ENCODE assay signal across 8 cellular contexts in genomic region chr12:31589582-31589895, GRCh38. TPM values are rescaled to one million over a fixed set of nuclear protein-coding genes. Genes with fewer than 3 reads are reported as not detected.
DNase-seq lines count a peak whose midpoint lies in the region; TF ChIP-seq lines count a peak whose summit lies in the region.

No MANE protein-coding gene starts in this region.

- H3K4me2 ChIP-seq in OCI-LY1 (ENCODE audit: low read length): peak overlapping the region; percentile 69
- peak overlapping the region; percentile 65 for H3K4me2 ChIP-seq in neural cell (ENCODE audit: low read length)

- peaks cover 42% of the 10 kb centered on the region for H3K79me2 ChIP-seq in OCI-LY1 (ENCODE audit: insufficient read depth, low read length)
- H3K79me2 ChIP-seq in neural cell (replicated peaks; ENCODE audit: insufficient read depth, low read length): peaks cover 55% of the 10 kb centered on the region

- peaks cover 5% of the 10 kb centered on the region for H3K36me3 Mint-ChIP-seq in activated naive CD4-positive, alpha-beta T cell treated with anti-CD3 and anti-CD28 coated beads for 36 hours (ENCODE audit: low read depth)

- H3K9me3 ChIP-seq in OCI-LY1 (ENCODE audit: low read length): no peaks in the 10 kb centered on the region
- no peaks in the 10 kb centered on the region for H3K9me3 ChIP-seq in endocrine pancreas (ENCODE audit: control insufficient read depth, low read length)
- no peaks in the 10 kb centered on the region for H3K9me3 ChIP-seq in neural cell (ENCODE audit: low read length)

- TF ChIP-seq CTCF in OCI-LY1 (IDR thresholded peaks at IDR 0.05; ENCODE audit: low read length) (no peak), neural cell (IDR thresholded peaks at IDR 0.05; ENCODE audit: poor library complexity, severe bottlenecking) (no peak)

- H3K27me3 ChIP-seq in OCI-LY1 (ENCODE audit: insufficient read depth, low read length) (no peaks in the 10 kb centered on the region), endocrine pancreas (ENCODE audit: control insufficient read depth, insufficient read depth, low read length) (no peaks in the 10 kb centered on the region), neural cell (ENCODE audit: insufficient read depth, low read depth, low read length) (no peaks in the 10 kb centered on the region)

- peak overlapping the region; percentile 43 for H3K27ac ChIP-seq in OCI-LY1 (ENCODE audit: low read depth, low read length, poor library complexity, severe bottlenecking)
- peak overlapping the region; percentile 87 for H3K27ac ChIP-seq in neural cell (ENCODE audit: low read length)

- peaks cover 9% of the 10 kb centered on the region for H3K4me1 Mint-ChIP-seq in activated naive CD4-positive, alpha-beta T cell treated with anti-CD3 and anti-CD28 coated beads for 36 hours (ENCODE audit: low read depth)

- H4K20me1 ChIP-seq in OCI-LY1 (ENCODE audit: insufficient read depth, low read length) (0 out of 2 replicates have a peak, but pooled peaks cover 2% of the 10 kb centered on the region), neural cell (ENCODE audit: insufficient read depth) (no peaks in the 10 kb centered on the region)

- intact Hi-C loops in activated naive CD4-positive, alpha-beta T cell treated with anti-CD3 and anti-CD28 coated beads for 36 hours (cut with micrococcal nuclease): no loop called here

- H3K36me3 ChIP-seq in OCI-LY1 (ENCODE audit: insufficient read depth, low read length) (peaks cover 8% of the 10 kb centered on the region; the same call in 1 of the 2 replicates), endocrine pancreas (ENCODE audit: control insufficient read depth, insufficient read depth, low read length) (no peaks in the 10 kb centered on the region), neural cell (ENCODE audit: insufficient read depth, low read length) (no peaks in the 10 kb centered on the region)

- H3K27ac Mint-ChIP-seq in activated naive CD4-positive, alpha-beta T cell treated with anti-CD3 and anti-CD28 coated beads for 36 hours: no peak overlapping the region

- peaks cover 44% of the 10 kb centered on the region for H3K27me3 Mint-ChIP-seq in activated naive CD4-positive, alpha-beta T cell treated with anti-CD3 and anti-CD28 coated beads for 36 hours (ENCODE audit: low read depth)

- H2AFZ ChIP-seq in OCI-LY1 (ENCODE audit: low read length) (no peak overlapping the region), neural cell (ENCODE audit: low read depth, low read length) (peak overlapping the region; percentile 56)

- H3K9me3 Mint-ChIP-seq in activated naive CD4-positive, alpha-beta T cell treated with anti-CD3 and anti-CD28 coated beads for 36 hours: no peaks in the 10 kb centered on the region

- DNase-seq in activated naive CD4-positive, alpha-beta T cell treated with anti-CD3 and anti-CD28 coated beads for 36 hours: peak; percentile 69
- DNase-seq in activated naive CD4-positive, alpha-beta T cell treated with Interleukin-2 at 50 U/mL for 16 hours: no peak
- DNase-seq in ureter (ENCODE audit: low spot score) (no peak), KG1 (lab: John Stamatoyannopoulos, UW) (no peak), UCSD-AML1 (lab: John Stamatoyannopoulos, UW; ENCODE audit: unreplicated experiment) (no peak)

- H3F3A ChIP-seq in OCI-LY1 (ENCODE audit: insufficient read depth, low read length) (no peaks in the 10 kb centered on the region), neural cell (ENCODE audit: insufficient read depth, low read length, poor library complexity, severe bottlenecking) (no peaks in the 10 kb centered on the region)

- CTCF ChIA-PET in activated naive CD4-positive, alpha-beta T cell treated with anti-CD3 and anti-CD28 coated beads for 36 hours (lab: Charles Lee): no interaction called here

- H3K9me2 ChIP-seq in OCI-LY1 (ENCODE audit: low read depth, low read length): no peaks in the 10 kb centered on the region
- no peaks in the 10 kb centered on the region for H3K9me2 ChIP-seq in neural cell (ENCODE audit: insufficient read depth, low read length)

- peak overlapping the region; percentile 77 for H3K4me3 Mint-ChIP-seq in activated naive CD4-positive, alpha-beta T cell treated with anti-CD3 and anti-CD28 coated beads for 36 hours

- H3K9ac ChIP-seq in OCI-LY1 (ENCODE audit: low read length) (peak overlapping the region; percentile 94), endocrine pancreas (ENCODE audit: control insufficient read depth, insufficient read depth, low read length) (peak overlapping the region; percentile 60), neural cell (ENCODE audit: low read length) (peak overlapping the region; percentile 92)

- TF ChIP-seq EP300 in neural cell (conservative IDR thresholded peaks at IDR 0.05; ENCODE audit: poor library complexity, severe bottlenecking): no peak

- H3K4me3 ChIP-seq in OCI-LY1 (ENCODE audit: low read depth, low read length, poor library complexity, severe bottlenecking): peak overlapping the region; percentile 82
- peak overlapping the region; percentile 97 for H3K4me3 ChIP-seq in endocrine pancreas (ENCODE audit: control insufficient read depth, insufficient read depth, low read length)
- peak overlapping the region; percentile 98 for H3K4me3 ChIP-seq in neural cell (ENCODE audit: low read length)

- H3K4me1 ChIP-seq in OCI-LY1 (ENCODE audit: insufficient read depth, low read length, severe bottlenecking) (peaks cover 61% of the 10 kb centered on the region), endocrine pancreas (ENCODE audit: control insufficient read depth, insufficient read depth, low read length) (peaks cover 13% of the 10 kb centered on the region)

- TF ChIP-seq RAD21 in neural cell (conservative IDR thresholded peaks at IDR 0.05): no peak

TF ChIP-seq in neural cell, 6 proteins besides CTCF, POLR2A, EP300 and RAD21:
- TF ChIP-seq POLR2AphosphoS5 (IDR thresholded peaks at IDR 0.05) (no peak), EZH2 (IDR thresholded peaks at IDR 0.05; ENCODE audit: borderline replicate concordance, insufficient read depth, low read length, poor library complexity, severe bottlenecking) (no peak), TAF1 (IDR thresholded peaks at IDR 0.05; ENCODE audit: low read depth) (no peak), SMC3 (conservative IDR thresholded peaks at IDR 0.05; ENCODE audit: poor library complexity) (no peak), MXI1 (conservative IDR thresholded peaks at IDR 0.05; ENCODE audit: poor library complexity, severe bottlenecking) (no peak)
- TF ChIP-seq, protein P1, sequence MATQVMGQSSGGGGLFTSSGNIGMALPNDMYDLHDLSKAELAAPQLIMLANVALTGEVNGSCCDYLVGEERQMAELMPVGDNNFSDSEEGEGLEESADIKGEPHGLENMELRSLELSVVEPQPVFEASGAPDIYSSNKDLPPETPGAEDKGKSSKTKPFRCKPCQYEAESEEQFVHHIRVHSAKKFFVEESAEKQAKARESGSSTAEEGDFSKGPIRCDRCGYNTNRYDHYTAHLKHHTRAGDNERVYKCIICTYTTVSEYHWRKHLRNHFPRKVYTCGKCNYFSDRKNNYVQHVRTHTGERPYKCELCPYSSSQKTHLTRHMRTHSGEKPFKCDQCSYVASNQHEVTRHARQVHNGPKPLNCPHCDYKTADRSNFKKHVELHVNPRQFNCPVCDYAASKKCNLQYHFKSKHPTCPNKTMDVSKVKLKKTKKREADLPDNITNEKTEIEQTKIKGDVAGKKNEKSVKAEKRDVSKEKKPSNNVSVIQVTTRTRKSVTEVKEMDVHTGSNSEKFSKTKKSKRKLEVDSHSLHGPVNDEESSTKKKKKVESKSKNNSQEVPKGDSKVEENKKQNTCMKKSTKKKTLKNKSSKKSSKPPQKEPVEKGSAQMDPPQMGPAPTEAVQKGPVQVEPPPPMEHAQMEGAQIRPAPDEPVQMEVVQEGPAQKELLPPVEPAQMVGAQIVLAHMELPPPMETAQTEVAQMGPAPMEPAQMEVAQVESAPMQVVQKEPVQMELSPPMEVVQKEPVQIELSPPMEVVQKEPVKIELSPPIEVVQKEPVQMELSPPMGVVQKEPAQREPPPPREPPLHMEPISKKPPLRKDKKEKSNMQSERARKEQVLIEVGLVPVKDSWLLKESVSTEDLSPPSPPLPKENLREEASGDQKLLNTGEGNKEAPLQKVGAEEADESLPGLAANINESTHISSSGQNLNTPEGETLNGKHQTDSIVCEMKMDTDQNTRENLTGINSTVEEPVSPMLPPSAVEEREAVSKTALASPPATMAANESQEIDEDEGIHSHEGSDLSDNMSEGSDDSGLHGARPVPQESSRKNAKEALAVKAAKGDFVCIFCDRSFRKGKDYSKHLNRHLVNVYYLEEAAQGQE (IDR thresholded peaks at IDR 0.05; ENCODE audit: borderline replicate concordance): no peak
TF ChIP-seq in neural cell: peak in this region for 0.

RNA-seq across cellular contexts. Expression of gene DENND5B, which starts 1.4 kb away (rescaled TPM):
- under 1 TPM; 0.29 to 0.37 TPM for total RNA-seq in activated naive CD4-positive, alpha-beta T cell treated with anti-CD3 and anti-CD28 coated beads for 36 hours
- 23.8 and 27.4 TPM in 2 replicates for polyA plus RNA-seq in neural cell
- polyA minus RNA-seq in neural cell: 121 and 131 TPM in 2 replicates
- total RNA-seq in ureter: 6.1 TPM
